Comparison of ENCODE assay signal across 8 cellular contexts in the genomic region with DNA sequence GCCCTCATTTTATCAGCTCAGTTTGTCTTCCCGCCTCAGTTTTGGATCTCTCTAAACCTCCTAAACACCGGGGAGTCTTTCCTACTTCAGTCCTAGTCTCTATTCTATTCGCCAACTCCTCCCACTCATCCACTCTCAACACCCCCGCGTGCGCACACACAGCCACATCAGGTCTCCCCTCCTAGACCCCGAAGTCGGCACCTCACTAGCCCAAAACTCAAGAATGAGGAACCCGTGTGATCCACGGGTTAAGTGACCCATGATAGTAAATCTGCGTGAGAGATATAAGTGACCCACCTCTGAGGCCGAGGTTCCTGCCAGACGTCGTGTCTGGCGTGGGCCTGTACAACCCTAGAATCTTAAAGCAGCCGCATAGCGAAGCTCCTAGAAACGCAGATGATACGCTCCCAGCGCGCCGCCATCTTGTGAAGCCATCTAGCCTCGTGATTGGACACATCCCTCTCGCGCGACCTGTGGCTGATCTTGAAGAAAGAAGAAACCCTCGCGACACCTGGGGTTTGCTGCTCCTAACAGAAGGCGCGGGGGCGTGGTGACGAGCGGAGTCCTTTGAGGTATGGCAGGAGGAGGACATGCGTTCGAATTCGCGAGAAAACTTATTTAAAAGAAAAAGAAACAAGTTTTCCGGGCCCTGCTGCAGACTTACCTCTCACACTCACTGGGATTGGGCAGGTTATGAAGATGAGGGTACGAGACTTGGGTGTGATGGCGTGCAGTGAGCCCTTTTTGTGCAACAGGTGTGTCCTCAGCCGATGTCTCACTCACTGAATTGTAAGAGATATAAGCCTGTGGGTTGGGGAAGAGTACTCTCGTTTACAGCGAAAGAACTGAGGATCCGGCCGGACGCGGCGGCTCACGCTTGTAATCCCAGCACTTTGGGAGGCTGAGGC. TPM values are rescaled to one million over a fixed set of nuclear protein-coding genes. Genes with fewer than 3 reads are reported as not detected.
A peak's percentile ranks its signal among the peaks of the same experiment; 100 is the strongest.
DNase-seq lines count a peak whose midpoint lies in the region; ATAC-seq and TF ChIP-seq lines count a peak whose summit lies in the region.

A gene with protein sequence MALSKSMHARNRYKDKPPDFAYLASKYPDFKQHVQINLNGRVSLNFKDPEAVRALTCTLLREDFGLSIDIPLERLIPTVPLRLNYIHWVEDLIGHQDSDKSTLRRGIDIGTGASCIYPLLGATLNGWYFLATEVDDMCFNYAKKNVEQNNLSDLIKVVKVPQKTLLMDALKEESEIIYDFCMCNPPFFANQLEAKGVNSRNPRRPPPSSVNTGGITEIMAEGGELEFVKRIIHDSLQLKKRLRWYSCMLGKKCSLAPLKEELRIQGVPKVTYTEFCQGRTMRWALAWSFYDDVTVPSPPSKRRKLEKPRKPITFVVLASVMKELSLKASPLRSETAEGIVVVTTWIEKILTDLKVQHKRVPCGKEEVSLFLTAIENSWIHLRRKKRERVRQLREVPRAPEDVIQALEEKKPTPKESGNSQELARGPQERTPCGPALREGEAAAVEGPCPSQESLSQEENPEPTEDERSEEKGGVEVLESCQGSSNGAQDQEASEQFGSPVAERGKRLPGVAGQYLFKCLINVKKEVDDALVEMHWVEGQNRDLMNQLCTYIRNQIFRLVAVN (minus strand): TSS at position 427 of the 908 bp plus-strand sequence. CDS start 9,557 bp downstream, outside the sequence.

- TF ChIP-seq POLR2A in Peyer's patch (IDR thresholded peaks at IDR 0.05) (peak; percentile 63 to 72), esophagus squamous epithelium (IDR thresholded peaks at IDR 0.05) (peak in 3 of 4 donors; percentile 32 to 75 (median 60))

- WGBS in esophagus squamous epithelium, 2 donors, result 0 to 1% methylated on average over 21 to 37 of the region's 49 CpGs

- H3K9me3 Mint-ChIP-seq in activated T-cell treated with anti-CD3 and anti-CD28 coated beads, Interleukin-2, amount 50 U/mL, for 4 hours, result no peaks in the 10 kb centered on the region

- peak; percentile 99 for ATAC-seq in DND-41 (ENCODE audit: insufficient read depth, low read depth)
- peak; percentile 89 for ATAC-seq in GM21825 (IDR thresholded peaks at IDR 0.05; ENCODE audit: unreplicated experiment)
- ATAC-seq in activated T-cell treated with anti-CD3 and anti-CD28 coated beads, Interleukin-2, amount 50 U/mL, for 4 hours, result peak; percentile 98 to 99

- H3K36me3 ChIP-seq in DND-41 (ENCODE audit: insufficient read depth, low read length) (peaks cover 11% of the 10 kb centered on the region; the same call in 1 of the 2 replicates), KOPT-K1 (ENCODE audit: insufficient read depth, low read length) (peaks cover 12% of the 10 kb centered on the region; the same call in 1 of the 2 replicates), Peyer's patch (no peaks in the 10 kb centered on the region), esophagus squamous epithelium (no peaks in the 10 kb centered on the region), muscle layer of duodenum (ENCODE audit: control insufficient read depth in 1 of 2, insufficient read depth in 2 of 2, low read length in 2 of 2) (peaks cover 0 to 6% of the 10 kb centered on the region in 2 donors)

- peak within 1 kb of the TSS; percentile 87 for H3K4me2 ChIP-seq in DND-41 (ENCODE audit: insufficient read depth, low read length)

- no peaks in the 10 kb centered on the region for H3K27me3 ChIP-seq in DND-41 (ENCODE audit: insufficient read depth, low read length, poor library complexity)
- no peaks in the 10 kb centered on the region for H3K27me3 ChIP-seq in Peyer's patch
- H3K27me3 ChIP-seq in esophagus squamous epithelium, result no peaks in the 10 kb centered on the region
- H3K27me3 ChIP-seq in muscle layer of duodenum (ENCODE audit: low read depth, low read length), result no peaks in the 10 kb centered on the region

- H3K4me3 ChIP-seq in DND-41 (ENCODE audit: low read depth in 1 of 2, low read length in 2 of 2) (peak within 1 kb of the TSS; percentile 70 to 74), Peyer's patch (peak within 1 kb of the TSS; percentile 64 to 81 (median 68)), esophagus squamous epithelium (peak within 1 kb of the TSS; percentile 58 to 83 (median 68)), muscle layer of duodenum (ENCODE audit: low read depth in 1 of 2, low read length in 2 of 2) (peak within 1 kb of the TSS; percentile 81 to 100)

- intact Hi-C loops in esophagus squamous epithelium (cut with DNase I), result no loop called here

- peak within 1 kb of the TSS; percentile 97 for H2AFZ ChIP-seq in DND-41 (ENCODE audit: low read depth, low read length)

- no peaks in the 10 kb centered on the region for H3K9me3 ChIP-seq in DND-41 (ENCODE audit: insufficient read depth, low read length, severe bottlenecking)
- no peaks in the 10 kb centered on the region for H3K9me3 ChIP-seq in KOPT-K1 (ENCODE audit: insufficient read depth, low read length, poor library complexity, severe bottlenecking)
- no peaks in the 10 kb centered on the region for H3K9me3 ChIP-seq in Peyer's patch
- H3K9me3 ChIP-seq in esophagus squamous epithelium, result no peaks in the 10 kb centered on the region
- H3K9me3 ChIP-seq in muscle layer of duodenum (ENCODE audit: control insufficient read depth in 1 of 2, low read length in 2 of 2), result no peaks in the 10 kb centered on the region

- peaks cover 43% of the 10 kb centered on the region for H3K79me2 ChIP-seq in DND-41 (ENCODE audit: insufficient read depth, low read length)

- peak within 1 kb of the TSS; percentile 90 for H3K27ac ChIP-seq in DND-41 (ENCODE audit: low read length)
- peak within 1 kb of the TSS; percentile 88 for H3K27ac ChIP-seq in KOPT-K1 (ENCODE audit: low read depth, low read length, poor library complexity, severe bottlenecking)
- H3K27ac ChIP-seq in Peyer's patch, result peak within 1 kb of the TSS; percentile 84 to 90 (median 87)
- H3K27ac ChIP-seq in esophagus squamous epithelium, result peak within 1 kb of the TSS; percentile 86 to 94 (median 92)
- peak within 1 kb of the TSS; percentile 98 for H3K27ac ChIP-seq in muscle layer of duodenum (ENCODE audit: low read length)

- TF ChIP-seq CTCF in DND-41 (IDR thresholded peaks at IDR 0.05; ENCODE audit: borderline replicate concordance, extremely low read depth, low read length, poor library complexity, severe bottlenecking) (no peak), Peyer's patch (IDR thresholded peaks at IDR 0.05) (peak in 1 of 6 experiments; percentile 7), esophagus squamous epithelium (IDR thresholded peaks at IDR 0.05) (peak in 1 of 6 experiments; percentile 5)

- H3K4me1 ChIP-seq in DND-41 (ENCODE audit: insufficient read depth, low read length) (peaks cover 39% of the 10 kb centered on the region), Peyer's patch (peaks cover 0 to 26% (median 0%) of the 10 kb centered on the region in 4 donors), esophagus squamous epithelium (peaks cover 6 to 41% (median 22%) of the 10 kb centered on the region in 3 donors), muscle layer of duodenum (ENCODE audit: control insufficient read depth in 1 of 2, insufficient read depth in 2 of 2, low read length in 2 of 2) (peaks cover 5 to 24% of the 10 kb centered on the region in 2 donors)

- peak within 1 kb of the TSS; percentile 69 for H3K9ac ChIP-seq in DND-41 (ENCODE audit: low read depth, low read length)

- H3K4me1 Mint-ChIP-seq in activated T-cell treated with anti-CD3 and anti-CD28 coated beads, Interleukin-2, amount 50 U/mL, for 4 hours (ENCODE audit: low read depth), result peaks cover 14% of the 10 kb centered on the region

- DNase-seq in DND-41 (peak; percentile 98), Peyer's patch (peak; percentile 96 to 100 (median 100)), esophagus squamous epithelium (lab: John Stamatoyannopoulos, UW) (peak; percentile 98)
- peak; percentile 97 for DNase-seq in activated T-cell treated with anti-CD3 and anti-CD28 coated beads, Interleukin-2, amount 50 U/mL, for 4 hours
- DNase-seq in stimulated activated CD8-positive, alpha-beta memory T cell treated with anti-CD3 and anti-CD28 coated beads, Interleukin-7, amount 100 ng/mL, for 4 hours (ENCODE audit: low read depth in 2 of 2), result peak; percentile 97 to 99

- peaks cover 10% of the 10 kb centered on the region for H3K36me3 Mint-ChIP-seq in activated T-cell treated with anti-CD3 and anti-CD28 coated beads, Interleukin-2, amount 50 U/mL, for 4 hours (ENCODE audit: insufficient read depth)

- no peak within 1 kb of the TSS for H3K4me3 Mint-ChIP-seq in activated T-cell treated with anti-CD3 and anti-CD28 coated beads, Interleukin-2, amount 50 U/mL, for 4 hours

- peaks cover 7% of the 10 kb centered on the region; the same call in 1 of the 2 replicates for H4K20me1 ChIP-seq in DND-41 (ENCODE audit: insufficient read depth, low read length)

- H3K27me3 Mint-ChIP-seq in activated T-cell treated with anti-CD3 and anti-CD28 coated beads, Interleukin-2, amount 50 U/mL, for 4 hours (ENCODE audit: low read depth), result no peaks in the 10 kb centered on the region

RNA-seq across cellular contexts. Expression of the gene that starts here (rescaled TPM):
- total RNA-seq in Peyer's patch (10 to 100 TPM; 24.0 to 29.7 (median 27.9) TPM), esophagus squamous epithelium (10 to 100 TPM; 12.5 to 31.5 (median 25.3) TPM)
- 10 to 100 TPM; 69.7 to 73.9 (median 70.0) TPM for total RNA-seq in activated T-cell treated with anti-CD3 and anti-CD28 coated beads, Interleukin-2, amount 50 U/mL, for 4 hours

Comparison
In these comparisons a context has a peak if more than half of its experiments do, and no peak if none do; other contexts are left out.
1. Peak in every context shown above with its lines: DNase-seq, ATAC-seq, H3K4me3 ChIP-seq and H3K27ac ChIP-seq.